ENCODE assay signal across 8 cellular contexts in the genomic region with DNA sequence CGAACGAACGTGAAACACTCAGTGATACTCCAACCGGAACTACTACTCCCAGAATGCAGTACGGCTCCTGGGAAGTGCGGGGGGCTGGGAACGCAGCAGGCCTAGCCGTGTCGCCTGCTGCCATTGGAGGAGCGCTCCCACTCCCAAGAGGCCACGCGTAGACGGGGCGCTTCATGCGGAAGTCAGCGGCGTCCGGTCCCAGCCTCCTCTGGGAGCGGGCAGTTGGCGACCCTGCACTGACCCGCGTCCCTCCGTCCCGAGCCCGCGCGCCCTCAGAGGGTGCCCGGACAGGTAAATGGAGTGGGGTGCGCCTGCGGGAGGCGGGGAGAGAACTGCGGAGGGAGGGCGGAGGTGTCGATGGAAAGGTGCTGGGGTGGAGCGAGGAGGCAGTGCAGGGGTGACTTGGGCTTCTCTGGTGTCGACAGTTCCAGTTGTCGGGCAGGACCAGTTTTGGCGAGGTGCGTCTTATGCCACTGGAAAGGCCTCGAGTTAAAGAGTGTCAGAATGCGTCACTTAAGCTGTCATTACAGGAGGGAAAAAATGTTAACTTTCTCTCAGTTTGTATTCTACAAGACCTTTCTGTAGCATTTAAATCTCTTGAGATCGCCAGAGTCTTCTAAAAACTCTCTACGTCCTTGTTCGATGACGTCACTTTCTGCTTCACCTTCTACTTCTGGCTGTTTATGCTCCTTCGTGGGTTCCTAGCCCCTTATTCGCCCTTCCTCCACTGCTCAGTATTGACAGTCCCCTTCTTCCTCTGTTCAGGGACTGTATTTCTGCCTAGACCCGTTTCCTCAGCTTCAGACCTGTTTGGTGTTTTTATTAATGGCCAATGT. TPM values are rescaled to one million over a fixed set of nuclear protein-coding genes. Genes with fewer than 3 reads are reported as not detected.
A peak's percentile ranks its signal among the peaks of the same experiment; 100 is the strongest.
DNase-seq lines count a peak whose midpoint lies in the region; ATAC-seq, FAIRE-seq and TF ChIP-seq lines count a peak whose summit lies in the region.

A gene with protein sequence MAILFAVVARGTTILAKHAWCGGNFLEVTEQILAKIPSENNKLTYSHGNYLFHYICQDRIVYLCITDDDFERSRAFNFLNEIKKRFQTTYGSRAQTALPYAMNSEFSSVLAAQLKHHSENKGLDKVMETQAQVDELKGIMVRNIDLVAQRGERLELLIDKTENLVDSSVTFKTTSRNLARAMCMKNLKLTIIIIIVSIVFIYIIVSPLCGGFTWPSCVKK (plus strand): TSS at position 188 of the 836 bp plus-strand sequence. CDS start 8,122 bp downstream, outside the sequence.

- H3K27ac ChIP-seq in HUES64 (ENCODE audit: low read depth, low read length) (no peak within 1 kb of the TSS), OCI-LY3 (ENCODE audit: low read length) (no peak within 1 kb of the TSS), endothelial cell of umbilical vein (ENCODE audit: insufficient read depth, low read depth, low read length) (peak within 1 kb of the TSS; percentile 45)

- peak within 1 kb of the TSS; percentile 88 for H3K4me2 ChIP-seq in OCI-LY3 (ENCODE audit: low read length)
- peak within 1 kb of the TSS; percentile 82 for H3K4me2 ChIP-seq in endothelial cell of umbilical vein (ENCODE audit: insufficient read depth, low read length)

- no peak for TF ChIP-seq CTCF in OCI-LY3 (IDR thresholded peaks at IDR 0.05; ENCODE audit: low read depth, low read length)
- TF ChIP-seq CTCF in endothelial cell of umbilical vein (IDR thresholded peaks at IDR 0.05; ENCODE audit: extremely low read depth in 1 of 2, insufficient read depth in 1 of 2, low read depth in 1 of 2, low read length in 2 of 2): no peak
- no peak for TF ChIP-seq CTCF in mucosa of descending colon (IDR thresholded peaks at IDR 0.05)

- TSS peak; percentile 44 for BruUV-seq in endothelial cell of umbilical vein (replicated peaks; lab: Mats Ljungman, UMichigan)

- H3K9me3 ChIP-seq in HUES64 (ENCODE audit: insufficient read depth, low read depth, low read length): peaks cover 47% of the 10 kb centered on the region
- H3K9me3 ChIP-seq in OCI-LY3 (ENCODE audit: insufficient read depth, low read length): no peaks in the 10 kb centered on the region
- H3K9me3 ChIP-seq in endothelial cell of umbilical vein (replicated peaks; ENCODE audit: control insufficient read depth, insufficient read depth, low read length): no peaks in the 10 kb centered on the region
- H3K9me3 ChIP-seq in mucosa of descending colon: peaks cover 5% of the 10 kb centered on the region

- POLR2A ChIA-PET in endothelial cell of umbilical vein (lab: Charles Lee): no interaction called here

- peak within 1 kb of the TSS; percentile 55 for H3K9ac ChIP-seq in HUES64 (ENCODE audit: low read depth, low read length)
- H3K9ac ChIP-seq in OCI-LY3 (ENCODE audit: low read length): peak within 1 kb of the TSS; percentile 80
- H3K9ac ChIP-seq in endothelial cell of umbilical vein (replicated peaks; ENCODE audit: extremely low read depth, insufficient read depth, low read length): peak within 1 kb of the TSS; percentile 82

- H2AFZ ChIP-seq in OCI-LY3 (ENCODE audit: low read depth, low read length): peak within 1 kb of the TSS; percentile 38; the same call in 1 of the 2 replicates
- peak within 1 kb of the TSS; percentile 89 for H2AFZ ChIP-seq in endothelial cell of umbilical vein (ENCODE audit: low read depth, low read length)

- H3K79me2 ChIP-seq in OCI-LY3 (ENCODE audit: low read length) (peaks cover 21% of the 10 kb centered on the region), endothelial cell of umbilical vein (ENCODE audit: control insufficient read depth, insufficient read depth, low read length) (peaks cover 21% of the 10 kb centered on the region)

- 0 out of 2 replicates have a peak, but pooled peaks cover 2% of the 10 kb centered on the region for H3K4me1 ChIP-seq in HUES64 (ENCODE audit: insufficient read depth, low read length)
- peaks cover 22% of the 10 kb centered on the region for H3K4me1 ChIP-seq in OCI-LY3 (ENCODE audit: low read length)
- peaks cover 8% of the 10 kb centered on the region for H3K4me1 ChIP-seq in endothelial cell of umbilical vein (ENCODE audit: control insufficient read depth, extremely low read depth, insufficient read depth, low read length)
- no peaks in the 10 kb centered on the region for H3K4me1 ChIP-seq in mucosa of descending colon (ENCODE audit: low read depth)

- DNase-seq in DMS 273 (lab: John Stamatoyannopoulos, UW; ENCODE audit: unreplicated experiment): peak; percentile 94
- DNase-seq in activated CD8-positive, alpha-beta memory T cell treated with anti-CD3 and anti-CD28 coated beads, Interleukin-2, amount 50 U/mL, for 48 hours: peak; percentile 82
- DNase-seq in endothelial cell of umbilical vein (ENCODE audit: low read depth, low spot score): peak; percentile 91
- DNase-seq in mucosa of descending colon: peak; percentile 87 to 92 (median 87)
- DNase-seq in stimulated activated CD8-positive, alpha-beta memory T cell treated with anti-CD3 and anti-CD28 coated beads, Interleukin-4, amount 100 ng/mL, for 1 hour (ENCODE audit: low read depth in 2 of 2, low spot score in 1 of 2): peak; percentile 46 to 62

- H3K4me3 ChIP-seq in HUES64 (ENCODE audit: low read length): peak within 1 kb of the TSS; percentile 86
- H3K4me3 ChIP-seq in OCI-LY3 (ENCODE audit: low read length): peak within 1 kb of the TSS; percentile 90
- H3K4me3 ChIP-seq in endothelial cell of umbilical vein (replicated peaks in 1 of 3; ENCODE audit: insufficient read depth in 1 of 3, low read depth in 1 of 3, low read length in 3 of 3): peak within 1 kb of the TSS; percentile 57 to 81 (median 73)
- peak within 1 kb of the TSS; percentile 41 for H3K4me3 ChIP-seq in mucosa of descending colon

- CTCF ChIA-PET in endothelial cell of umbilical vein (lab: Charles Lee): no interaction called here

- H3K27me3 ChIP-seq in HUES64 (ENCODE audit: insufficient read depth, low read length): peaks cover 2% of the 10 kb centered on the region; the same call in 1 of the 2 replicates
- H3K27me3 ChIP-seq in OCI-LY3 (ENCODE audit: low read depth, low read length): no peaks in the 10 kb centered on the region
- H3K27me3 ChIP-seq in endothelial cell of umbilical vein (ENCODE audit: control insufficient read depth in 2 of 2, insufficient read depth in 2 of 2, low read length in 2 of 2): peaks cover 0 to 2% of the 10 kb centered on the region in 2 experiments

- H4K20me1 ChIP-seq in OCI-LY3 (ENCODE audit: insufficient read depth, low read length) (peaks cover 6% of the 10 kb centered on the region; the same call in 1 of the 2 replicates), endothelial cell of umbilical vein (replicated peaks; ENCODE audit: control insufficient read depth, extremely low read depth, insufficient read depth, low read length) (no peaks in the 10 kb centered on the region)

- TF ChIP-seq POLR2A in endothelial cell of umbilical vein (IDR thresholded peaks at IDR 0.05; ENCODE audit: low read depth, low read length): no peak

- intact Hi-C loops in endothelial cell of umbilical vein (cut with micrococcal nuclease) (no loop called here), mucosa of descending colon (cut with DNase I, micrococcal nuclease) (no loop called here)

- no peaks in the 10 kb centered on the region for H3K9me1 ChIP-seq in endothelial cell of umbilical vein (replicated peaks; ENCODE audit: control insufficient read depth, extremely low read depth, insufficient read depth, low read length)

- WGBS in HUES64: 48% methylated on average over 47 of the region's 48 CpGs

- dilution Hi-C loops in endothelial cell of umbilical vein (cut with MboI; ENCODE audit: extremely low pct_ligation_motif_present, low sequenced_read_pairs): no loop called here

- ATAC-seq in GM21515 (IDR thresholded peaks at IDR 0.05; ENCODE audit: unreplicated experiment) (peak; percentile 97), mucosa of descending colon (peak; percentile 99)

- H3K36me3 ChIP-seq in HUES64 (ENCODE audit: insufficient read depth, low read length) (no peaks in the 10 kb centered on the region), OCI-LY3 (replicated peaks; ENCODE audit: low read depth, low read length) (no peaks in the 10 kb centered on the region), endothelial cell of umbilical vein (ENCODE audit: control insufficient read depth in 2 of 2, extremely low read depth in 1 of 2, insufficient read depth in 2 of 2, low read length in 2 of 2) (no peaks in the 10 kb centered on the region), mucosa of descending colon (ENCODE audit: low read depth) (no peaks in the 10 kb centered on the region)

- peak; percentile 84 for FAIRE-seq in endothelial cell of umbilical vein (lab: Jason Lieb, UNC)

TF ChIP-seq in endothelial cell of umbilical vein, 7 proteins besides CTCF, POLR2A, EP300 and RAD21:
- TF ChIP-seq MYC (IDR thresholded peaks at IDR 0.05; ENCODE audit: low read depth, low read length): no peak
- TF ChIP-seq POLR2AphosphoS5 (IDR thresholded peaks at IDR 0.05; ENCODE audit: insufficient read depth, low read depth, low read length): peak; percentile 61
- peak; percentile 67 for TF ChIP-seq JUN (IDR thresholded peaks at IDR 0.05; ENCODE audit: borderline replicate concordance, insufficient read depth, insufficient read length, low read depth)

RNA-seq across cellular contexts. Expression of the gene that starts here (rescaled TPM):
- 17.5 TPM for polyA plus RNA-seq in HUES64 (2013, experiment 1 of 2)
- polyA plus RNA-seq in HUES64 (2013, experiment 2 of 2): 21.4 TPM
- 36.8 and 37.4 TPM in 2 replicates for total RNA-seq in endothelial cell of umbilical vein
- polyA plus RNA-seq in endothelial cell of umbilical vein: 18.4 and 20.1 TPM in 2 replicates
- polyA plus RNA-seq in endothelial cell of umbilical vein (2011; cell fraction: cytosol; rRNA removed): 23.8 TPM in 2 replicates
- 10.8 and 13.6 TPM in 2 replicates for polyA plus RNA-seq in endothelial cell of umbilical vein (2011; cell fraction: nucleus; rRNA removed)
- polyA plus RNA-seq in endothelial cell of umbilical vein (2012): 39.5 and 43.5 TPM in 2 replicates
- polyA minus RNA-seq in endothelial cell of umbilical vein: 24.9 and 28.5 TPM in 2 replicates
- polyA minus RNA-seq in endothelial cell of umbilical vein (2011; cell fraction: cytosol; rRNA and poly(A)+ RNA removed): 21.0 TPM
- polyA minus RNA-seq in endothelial cell of umbilical vein (2011; cell fraction: nucleus; rRNA and poly(A)+ RNA removed): 10.4 and 13.7 TPM in 2 replicates
- 10 to 100 TPM; 23.9 to 32.9 (median 32.6) TPM for total RNA-seq in mucosa of descending colon
